Comparison of ENCODE assay signal across 19 cellular contexts in the genomic region with DNA sequence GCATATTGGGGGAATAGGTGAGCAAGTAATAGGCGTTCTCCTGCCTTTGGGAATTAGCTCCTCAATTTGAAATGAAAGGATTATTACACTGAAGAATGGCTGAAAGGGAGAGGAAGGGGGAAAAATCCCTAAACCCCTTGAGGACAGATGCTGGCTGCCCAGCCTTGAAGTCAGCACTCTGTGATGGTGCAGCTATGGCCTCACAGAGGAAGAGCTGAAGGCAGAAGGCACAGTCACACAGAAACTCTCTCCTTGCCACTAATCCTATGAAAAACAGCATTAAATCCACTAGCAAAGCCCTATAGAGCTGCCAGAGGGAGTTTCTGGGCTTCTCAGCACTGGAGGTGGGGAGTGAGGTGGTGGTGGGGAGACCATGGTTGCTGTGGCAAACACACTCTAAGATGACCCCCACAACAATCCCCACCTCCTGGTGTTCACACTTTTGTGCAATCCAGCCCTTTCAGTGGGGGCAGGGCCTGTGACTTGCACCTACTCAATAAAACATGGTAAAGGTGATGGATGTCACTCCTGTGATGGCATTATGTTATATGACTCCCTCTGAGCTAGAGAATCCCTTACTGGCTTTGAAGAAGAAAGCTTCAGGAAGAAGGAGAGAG.
DNase-seq lines count a peak whose midpoint lies in the region; ATAC-seq and TF ChIP-seq lines count a peak whose summit lies in the region.
"Had no signal": no experiment of that assay in that cellular context is flagged by ENCODE, and none has a peak within 500 bp of the region (broad histone marks: within the 10 kb centered on the region; RNA-seq: fewer than 3 reads in every experiment).

No MANE protein-coding gene starts in this region.

- H3K9me3 Mint-ChIP-seq in activated CD4-positive, alpha-beta T cell treated with anti-CD3 and anti-CD28 coated beads, Interleukin-2, amount 10 ng/mL, durations not matched to agents 24 days and 14 days = no peaks in the 10 kb centered on the region
- H3K9me3 Mint-ChIP-seq in activated T-helper 17 cell treated with anti-CD3 and anti-CD28 coated beads, Interleukin-2, amount 50 U/mL, for 72 hours = no peaks in the 10 kb centered on the region
- H3K9me3 Mint-ChIP-seq in stimulated activated memory B cell treated with anti-CD40 and anti-IgM and Interleukin-4, amounts not matched to agents 10 μg/mL and 1 μg/mL and 100 μg/mL, for 72 hours = no peaks in the 10 kb centered on the region
- H3K9me3 Mint-ChIP-seq: activated CD4-positive, alpha-beta memory T cell treated with anti-CD3 and anti-CD28 coated beads for 36 hours; activated T-cell treated with anti-CD3 and anti-CD28 coated beads, Interleukin-2, amount 50 U/mL, for 72 hours; GM23338; type B pancreatic cell had no signal

- no peak overlapping the region for H3K27ac ChIP-seq in breast epithelium
- H3K27ac ChIP-seq: psoas muscle had no signal

- TF ChIP-seq CTCF in breast epithelium (IDR thresholded peaks at IDR 0.05) (no peak), GM10266 (IDR thresholded peaks at IDR 0.05; ENCODE audit: control insufficient read depth, insufficient read depth, low read depth, missing control alignments) (no peak)

- no peak overlapping the region for H3K4me3 ChIP-seq in breast epithelium
- H3K4me3 ChIP-seq: GM23338, psoas muscle had no signal

- no peaks in the 10 kb centered on the region for H3K27me3 ChIP-seq in breast epithelium

- H3K36me3 Mint-ChIP-seq in activated CD4-positive, alpha-beta T cell treated with anti-CD3 and anti-CD28 coated beads, Interleukin-2, amount 10 ng/mL, durations not matched to agents 24 days and 14 days (ENCODE audit: low read depth) = peaks cover 29% of the 10 kb centered on the region
- peaks cover 63% of the 10 kb centered on the region for H3K36me3 Mint-ChIP-seq in activated T-helper 17 cell treated with anti-CD3 and anti-CD28 coated beads, Interleukin-2, amount 50 U/mL, for 72 hours (ENCODE audit: low read depth)
- H3K36me3 Mint-ChIP-seq in stimulated activated memory B cell treated with anti-CD40 and anti-IgM and Interleukin-4, amounts not matched to agents 10 μg/mL and 1 μg/mL and 100 μg/mL, for 72 hours = peaks cover 79% of the 10 kb centered on the region

- ATAC-seq in HG02642 (IDR thresholded peaks at IDR 0.05; ENCODE audit: poor library complexity, unreplicated experiment) (peak; percentile 51), HG03520 (IDR thresholded peaks at IDR 0.05; ENCODE audit: unreplicated experiment) (no peak)
- ATAC-seq in activated T-helper 17 cell treated with anti-CD3 and anti-CD28 coated beads, Interleukin-2, amount 50 U/mL, for 72 hours (replicated peaks) = peak; percentile 24
- peak; percentile 34 for ATAC-seq in stimulated activated memory B cell treated with anti-CD40 and anti-IgM and Interleukin-4, amounts not matched to agents 10 μg/mL and 1 μg/mL and 100 μg/mL, for 72 hours
- ATAC-seq: GM23338, psoas muscle had no signal

- no peak for TF ChIP-seq POLR2A in breast epithelium (IDR thresholded peaks at IDR 0.05)

- H3K27me3 Mint-ChIP-seq in activated CD4-positive, alpha-beta T cell treated with anti-CD3 and anti-CD28 coated beads, Interleukin-2, amount 10 ng/mL, durations not matched to agents 24 days and 14 days = no peaks in the 10 kb centered on the region
- H3K27me3 Mint-ChIP-seq in activated T-helper 17 cell treated with anti-CD3 and anti-CD28 coated beads, Interleukin-2, amount 50 U/mL, for 72 hours = no peaks in the 10 kb centered on the region
- peaks cover 17% of the 10 kb centered on the region for H3K27me3 Mint-ChIP-seq in stimulated activated memory B cell treated with anti-CD40 and anti-IgM and Interleukin-4, amounts not matched to agents 10 μg/mL and 1 μg/mL and 100 μg/mL, for 72 hours
- H3K27me3 Mint-ChIP-seq: activated CD4-positive, alpha-beta memory T cell treated with anti-CD3 and anti-CD28 coated beads for 36 hours had no signal

- no peaks in the 10 kb centered on the region for H3K9me3 ChIP-seq in breast epithelium
- H3K9me3 ChIP-seq: psoas muscle had no signal

- no peaks in the 10 kb centered on the region for H3K36me3 ChIP-seq in breast epithelium

- intact Hi-C loops in activated CD4-positive, alpha-beta T cell treated with anti-CD3 and anti-CD28 coated beads, Interleukin-2, amount 10 ng/mL, durations not matched to agents 24 days and 14 days (cut with micrococcal nuclease) = no loop called here
- intact Hi-C loops in breast epithelium (cut with DNase I; ENCODE audit: low total_unique reads) = no loop called here

- no peak for DNase-seq in activated CD4-positive, alpha-beta T cell treated with anti-CD3 and anti-CD28 coated beads, Interleukin-2, amount 10 ng/mL, durations not matched to agents 24 days and 14 days
- no peak for DNase-seq in activated CD4-positive, alpha-beta T cell treated with anti-CD3 and anti-CD28 coated beads for 1 hour
- DNase-seq in breast epithelium (ENCODE audit: low spot score in 2 of 2) = no peak
- DNase-seq in GM10266 (ENCODE audit: extremely low spot score) = no peak
- DNase-seq: 8988T; activated CD4-positive, alpha-beta memory T cell treated with anti-CD3 and anti-CD28 coated beads for 36 hours; activated T-cell treated with anti-CD3 and anti-CD28 coated beads, Interleukin-2, amount 50 U/mL, for 72 hours; C1 segment of cervical spinal cord; caudate nucleus; effector CD8-positive, alpha-beta T cell; NCI-H1092 treated with DMSO at 0.1 percent for 48 hours; NCI-H69; psoas muscle had no signal

- H3K27ac Mint-ChIP-seq in activated CD4-positive, alpha-beta T cell treated with anti-CD3 and anti-CD28 coated beads, Interleukin-2, amount 10 ng/mL, durations not matched to agents 24 days and 14 days = peak overlapping the region; percentile 21
- peak overlapping the region; percentile 11 for H3K27ac Mint-ChIP-seq in activated T-helper 17 cell treated with anti-CD3 and anti-CD28 coated beads, Interleukin-2, amount 50 U/mL, for 72 hours
- peak overlapping the region; percentile 74 for H3K27ac Mint-ChIP-seq in stimulated activated memory B cell treated with anti-CD40 and anti-IgM and Interleukin-4, amounts not matched to agents 10 μg/mL and 1 μg/mL and 100 μg/mL, for 72 hours
- H3K27ac Mint-ChIP-seq: activated CD4-positive, alpha-beta memory T cell treated with anti-CD3 and anti-CD28 coated beads for 36 hours; GM23338; type B pancreatic cell had no signal

- peaks cover 36% of the 10 kb centered on the region for H3K4me1 Mint-ChIP-seq in activated CD4-positive, alpha-beta T cell treated with anti-CD3 and anti-CD28 coated beads, Interleukin-2, amount 10 ng/mL, durations not matched to agents 24 days and 14 days
- peaks cover 37% of the 10 kb centered on the region for H3K4me1 Mint-ChIP-seq in activated T-helper 17 cell treated with anti-CD3 and anti-CD28 coated beads, Interleukin-2, amount 50 U/mL, for 72 hours
- H3K4me1 Mint-ChIP-seq in stimulated activated memory B cell treated with anti-CD40 and anti-IgM and Interleukin-4, amounts not matched to agents 10 μg/mL and 1 μg/mL and 100 μg/mL, for 72 hours = peaks cover 72% of the 10 kb centered on the region

- no peak overlapping the region for H3K4me3 Mint-ChIP-seq in activated CD4-positive, alpha-beta T cell treated with anti-CD3 and anti-CD28 coated beads, Interleukin-2, amount 10 ng/mL, durations not matched to agents 24 days and 14 days
- H3K4me3 Mint-ChIP-seq in activated T-helper 17 cell treated with anti-CD3 and anti-CD28 coated beads, Interleukin-2, amount 50 U/mL, for 72 hours = no peak overlapping the region
- no peak overlapping the region for H3K4me3 Mint-ChIP-seq in stimulated activated memory B cell treated with anti-CD40 and anti-IgM and Interleukin-4, amounts not matched to agents 10 μg/mL and 1 μg/mL and 100 μg/mL, for 72 hours
- H3K4me3 Mint-ChIP-seq: activated CD4-positive, alpha-beta memory T cell treated with anti-CD3 and anti-CD28 coated beads for 36 hours; activated T-cell treated with anti-CD3 and anti-CD28 coated beads, Interleukin-2, amount 50 U/mL, for 72 hours; GM23338; type B pancreatic cell had no signal

- no peaks in the 10 kb centered on the region for H3K4me1 ChIP-seq in breast epithelium

Comparison
In these comparisons a context has a peak if more than half of its experiments do, and no peak if none do; other contexts are left out.
1. H3K27ac Mint-ChIP-seq: peak in every context shown above with its lines; median percentile 74 in stimulated activated memory B cell treated with anti-CD40 and anti-IgM and Interleukin-4, amounts not matched to agents 10 μg/mL and 1 μg/mL and 100 μg/mL, for 72 hours; 21 in activated CD4-positive, alpha-beta T cell treated with anti-CD3 and anti-CD28 coated beads, Interleukin-2, amount 10 ng/mL, durations not matched to agents 24 days and 14 days; 11 in activated T-helper 17 cell treated with anti-CD3 and anti-CD28 coated beads, Interleukin-2, amount 50 U/mL, for 72 hours.